In genomic region chr2:171470129-171470528, GRCh38 we compare ENCODE assay signal across 26 cellular contexts.
"Had no signal": no experiment of that assay in that cellular context is flagged by ENCODE, and none has a peak within 500 bp of the region (broad histone marks: within the 10 kb centered on the region; RNA-seq: fewer than 3 reads in every experiment).

No MANE protein-coding gene starts in this region.

- FAIRE-seq: endometrium, islet of Langerhans, keratinocyte had no signal

- H3K27me3 ChIP-seq: colonic mucosa, esophagus squamous epithelium, gastrocnemius medialis, heart right ventricle, left lung had no signal

- H3K4me3 ChIP-seq: colonic mucosa, esophagus squamous epithelium, gastrocnemius medialis, heart right ventricle, left lung, lower lobe of right lung, mucosa of descending colon had no signal

- H3K4me1 ChIP-seq: colonic mucosa, esophagus squamous epithelium, gastrocnemius medialis, heart right ventricle, left lung, lower lobe of right lung had no signal

- ATAC-seq: effector memory CD8-positive, alpha-beta T cell; esophagus mucosa; gastrocnemius medialis; heart right ventricle; left cardiac atrium; left lung; left ventricle myocardium superior; lower lobe of right lung; mucosa of descending colon had no signal

- DNase-seq: colonic mucosa; cortex of kidney; effector CD8-positive, alpha-beta T cell; effector memory CD8-positive, alpha-beta T cell; endodermal cell; erythroblast; esophagus squamous epithelium; foreskin fibroblast; foreskin melanocyte; gastrocnemius medialis; glutamatergic neuron; head of caudate nucleus; heart right ventricle; hippocampal formation; left cardiac atrium; left lung; left ventricle myocardium superior; lower lobe of right lung; mesendoderm; midbrain; mucosa of descending colon had no signal

- H3K36me3 ChIP-seq: colonic mucosa had no signal

- H3K27ac ChIP-seq: colonic mucosa, epithelial cell of prostate, esophagus squamous epithelium, gastrocnemius medialis, heart right ventricle, left lung, lower lobe of right lung had no signal

- H3K9me3 ChIP-seq: colonic mucosa, esophagus squamous epithelium, gastrocnemius medialis, heart right ventricle, left lung, lower lobe of right lung, mucosa of descending colon had no signal
